In the genomic region with DNA sequence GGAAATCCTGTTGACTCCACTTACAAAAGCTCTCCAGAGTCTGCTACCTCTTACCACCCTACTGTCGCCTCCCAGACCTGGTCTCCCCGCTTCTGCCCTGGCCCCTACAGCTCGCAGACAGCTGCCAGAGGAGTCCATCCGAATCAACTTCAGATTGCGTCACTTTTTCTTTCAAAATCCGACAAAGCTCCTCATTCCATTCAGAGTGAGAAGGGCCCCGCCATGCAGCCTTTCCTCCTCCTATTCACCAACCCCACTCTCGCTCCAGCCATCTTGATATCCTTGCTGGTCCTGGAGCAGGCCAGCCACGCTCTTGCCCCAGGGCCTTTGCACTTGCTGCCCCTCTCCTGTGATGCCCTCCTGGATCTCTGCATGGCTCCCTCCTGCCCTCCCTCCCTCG, we compare ENCODE assay signal across 33 cellular contexts. TPM values are rescaled to one million over a fixed set of nuclear protein-coding genes. Genes with fewer than 3 reads are reported as not detected.
"Had no signal": no experiment of that assay in that cellular context is flagged by ENCODE, and none has a peak within 500 bp of the region (broad histone marks: within the 10 kb centered on the region; RNA-seq: fewer than 3 reads in every experiment).

No MANE protein-coding gene starts in this region.

- H3K9ac ChIP-seq: neural progenitor cell had no signal

- ATAC-seq: activated CD8-positive, alpha-beta memory T cell treated with anti-CD3 and anti-CD28 coated beads, Interleukin-2, amount 10 ng/mL, durations not matched to agents 7 days and 5 days; activated CD8-positive, alpha-beta T cell treated with anti-CD3 and anti-CD28 coated beads for 36 hours; gastrocnemius medialis; left colon; lower lobe of right lung; pancreas; right cardiac atrium; stimulated activated effector memory CD8-positive, alpha-beta T cell treated with anti-CD3 and anti-CD28 coated beads, Interleukin-12 subunit alpha, Interleukin-12 subunit beta, amount 100 ng/mL, for 72 hours had no signal

- H3K9me3 Mint-ChIP-seq: activated CD4-positive, alpha-beta T cell treated with anti-CD3 and anti-CD28 coated beads, Interleukin-2, amount 10 ng/mL, durations not matched to agents 7 days and 5 days; activated CD8-positive, alpha-beta T cell treated with anti-CD3 and anti-CD28 coated beads for 36 hours; activated naive CD4-positive, alpha-beta T cell treated with anti-CD3 and anti-CD28 coated beads, Interleukin-2, amount 10 ng/mL, durations not matched to agents 7 days and 5 days; naive B cell; stimulated activated effector memory CD8-positive, alpha-beta T cell treated with anti-CD3 and anti-CD28 coated beads, Interleukin-12 subunit alpha, Interleukin-12 subunit beta, amount 100 ng/mL, for 72 hours; T-helper 1 cell treated with Interleukin-12 subunit alpha and Interleukin-12 subunit beta and Interleukin-4 antibody, amounts not matched to agents 30 μg/mL and 1 μg/mL, for 36 hours had no signal

- DNase-seq: activated CD4-positive, alpha-beta T cell treated with anti-CD3 and anti-CD28 coated beads, Interleukin-2, amount 10 ng/mL, durations not matched to agents 7 days and 5 days; activated CD4-positive, CD25-positive, alpha-beta regulatory T cell treated with anti-CD3 and anti-CD28 coated beads, Interleukin-2, amount 50 U/mL, for 72 hours; activated CD8-positive, alpha-beta memory T cell treated with anti-CD3 and anti-CD28 coated beads, Interleukin-2, amount 10 ng/mL, durations not matched to agents 7 days and 5 days; activated CD8-positive, alpha-beta T cell treated with anti-CD3 and anti-CD28 coated beads for 36 hours; activated effector memory CD4-positive, alpha-beta T cell treated with anti-CD3 and anti-CD28 coated beads, Interleukin-2, amount 50 U/mL, for 16 hours; activated naive CD4-positive, alpha-beta T cell treated with anti-CD3 and anti-CD28 coated beads, Interleukin-2, amount 10 ng/mL, durations not matched to agents 7 days and 5 days; activated T-cell treated with anti-CD3 and anti-CD28 coated beads for 4 hours; adrenal gland; colonic mucosa; dorsolateral prefrontal cortex; esophagus squamous epithelium; gastrocnemius medialis; head of caudate nucleus; islet precursor cell; left colon; lower lobe of right lung; naive B cell; pancreas; stimulated activated CD4-positive, alpha-beta T cell treated with anti-CD3 and anti-CD28 coated beads, Interleukin-2, amount 100 ng/mL, for 24 hours; stomach; trophoblast cell; uterus had no signal

- H2AFZ ChIP-seq: neural progenitor cell had no signal

- H3K4me3 ChIP-seq: adrenal gland, breast epithelium, colonic mucosa, dorsolateral prefrontal cortex, esophagus squamous epithelium, gastrocnemius medialis, lower lobe of right lung, neural progenitor cell, pancreas, stomach, uterus had no signal

- H3K27me3 ChIP-seq: adrenal gland, esophagus squamous epithelium, gastrocnemius medialis, uterus had no signal

- H3K36me3 Mint-ChIP-seq: activated CD8-positive, alpha-beta memory T cell treated with anti-CD3 and anti-CD28 coated beads, Interleukin-2, amount 10 ng/mL, durations not matched to agents 7 days and 5 days; activated naive CD4-positive, alpha-beta T cell treated with anti-CD3 and anti-CD28 coated beads, Interleukin-2, amount 10 ng/mL, durations not matched to agents 7 days and 5 days; naive B cell; neural progenitor cell; stimulated activated effector memory CD8-positive, alpha-beta T cell treated with anti-CD3 and anti-CD28 coated beads, Interleukin-12 subunit alpha, Interleukin-12 subunit beta, amount 100 ng/mL, for 72 hours had no signal

- H3K4me1 Mint-ChIP-seq: neural progenitor cell had no signal

- H3K4me3 Mint-ChIP-seq: activated CD4-positive, alpha-beta T cell treated with anti-CD3 and anti-CD28 coated beads, Interleukin-2, amount 10 ng/mL, durations not matched to agents 7 days and 5 days; activated CD8-positive, alpha-beta memory T cell treated with anti-CD3 and anti-CD28 coated beads, Interleukin-2, amount 10 ng/mL, durations not matched to agents 7 days and 5 days; activated CD8-positive, alpha-beta T cell treated with anti-CD3 and anti-CD28 coated beads for 36 hours; activated naive CD4-positive, alpha-beta T cell treated with anti-CD3 and anti-CD28 coated beads, Interleukin-2, amount 10 ng/mL, durations not matched to agents 7 days and 5 days; neural progenitor cell; stimulated activated effector memory CD8-positive, alpha-beta T cell treated with anti-CD3 and anti-CD28 coated beads, Interleukin-12 subunit alpha, Interleukin-12 subunit beta, amount 100 ng/mL, for 72 hours; T-helper 1 cell treated with Interleukin-12 subunit alpha and Interleukin-12 subunit beta and Interleukin-4 antibody, amounts not matched to agents 30 μg/mL and 1 μg/mL, for 36 hours had no signal

- H3K4me2 ChIP-seq: neural progenitor cell had no signal

- H3K36me3 ChIP-seq: adrenal gland, breast epithelium, colonic mucosa, esophagus squamous epithelium, gastrocnemius medialis, lower lobe of right lung, neural progenitor cell, pancreas, stomach, uterus had no signal

- H3K27me3 Mint-ChIP-seq: activated CD8-positive, alpha-beta memory T cell treated with anti-CD3 and anti-CD28 coated beads, Interleukin-2, amount 10 ng/mL, durations not matched to agents 7 days and 5 days; activated CD8-positive, alpha-beta T cell treated with anti-CD3 and anti-CD28 coated beads for 36 hours; naive B cell had no signal

- H3K27ac ChIP-seq: adrenal gland, breast epithelium, colonic mucosa, dorsolateral prefrontal cortex, esophagus squamous epithelium, gastrocnemius medialis, lower lobe of right lung, neural progenitor cell, pancreas, stomach, uterus, VCaP had no signal

- H3K27ac Mint-ChIP-seq: activated CD4-positive, alpha-beta T cell treated with anti-CD3 and anti-CD28 coated beads, Interleukin-2, amount 10 ng/mL, durations not matched to agents 7 days and 5 days; activated CD8-positive, alpha-beta memory T cell treated with anti-CD3 and anti-CD28 coated beads, Interleukin-2, amount 10 ng/mL, durations not matched to agents 7 days and 5 days; activated CD8-positive, alpha-beta T cell treated with anti-CD3 and anti-CD28 coated beads for 36 hours; activated naive CD4-positive, alpha-beta T cell treated with anti-CD3 and anti-CD28 coated beads, Interleukin-2, amount 10 ng/mL, durations not matched to agents 7 days and 5 days; neural progenitor cell; stimulated activated effector memory CD8-positive, alpha-beta T cell treated with anti-CD3 and anti-CD28 coated beads, Interleukin-12 subunit alpha, Interleukin-12 subunit beta, amount 100 ng/mL, for 72 hours had no signal

- H3K9me3 ChIP-seq: adrenal gland, breast epithelium, colonic mucosa, esophagus squamous epithelium, gastrocnemius medialis, lower lobe of right lung, pancreas, uterus had no signal

- H3K4me1 ChIP-seq: breast epithelium, colonic mucosa, lower lobe of right lung, neural progenitor cell, pancreas, stomach, uterus had no signal

- FAIRE-seq: pancreas had no signal

RNA-seq across cellular contexts. Expression of a gene that starts 5.2 kb away (rescaled TPM):
- total RNA-seq: activated CD4-positive, alpha-beta T cell treated with anti-CD3 and anti-CD28 coated beads, Interleukin-2, amount 10 ng/mL, durations not matched to agents 7 days and 5 days; activated CD8-positive, alpha-beta memory T cell treated with anti-CD3 and anti-CD28 coated beads, Interleukin-2, amount 10 ng/mL, durations not matched to agents 7 days and 5 days; activated CD8-positive, alpha-beta T cell treated with anti-CD3 and anti-CD28 coated beads for 36 hours; adrenal gland; breast epithelium; colonic mucosa; dorsolateral prefrontal cortex; esophagus squamous epithelium; gastrocnemius medialis; left colon; lower lobe of right lung; mesenteric fat pad; mucosa of gallbladder; pancreas; pulmonary artery endothelial cell; right cardiac atrium; skeletal muscle tissue; stomach; temporal lobe; uterus had no signal
- polyA plus RNA-seq: adrenal gland, pancreas, right cardiac atrium, stomach had no signal

RNA-seq across cellular contexts. Expression of a gene that starts 43.5 kb away (rescaled TPM):
- total RNA-seq: activated CD4-positive, alpha-beta T cell treated with anti-CD3 and anti-CD28 coated beads, Interleukin-2, amount 10 ng/mL, durations not matched to agents 7 days and 5 days; activated CD8-positive, alpha-beta memory T cell treated with anti-CD3 and anti-CD28 coated beads, Interleukin-2, amount 10 ng/mL, durations not matched to agents 7 days and 5 days; activated CD8-positive, alpha-beta T cell treated with anti-CD3 and anti-CD28 coated beads for 36 hours; adrenal gland; breast epithelium; colonic mucosa; dorsolateral prefrontal cortex; esophagus squamous epithelium; gastrocnemius medialis; left colon; lower lobe of right lung; mesenteric fat pad; mucosa of gallbladder; pancreas; pulmonary artery endothelial cell; right cardiac atrium; skeletal muscle tissue; stomach; temporal lobe; uterus had no signal
- polyA plus RNA-seq: adrenal gland, pancreas, right cardiac atrium, stomach had no signal
